Comparison of ENCODE assay signal across 1 cellular context in the genomic region with DNA sequence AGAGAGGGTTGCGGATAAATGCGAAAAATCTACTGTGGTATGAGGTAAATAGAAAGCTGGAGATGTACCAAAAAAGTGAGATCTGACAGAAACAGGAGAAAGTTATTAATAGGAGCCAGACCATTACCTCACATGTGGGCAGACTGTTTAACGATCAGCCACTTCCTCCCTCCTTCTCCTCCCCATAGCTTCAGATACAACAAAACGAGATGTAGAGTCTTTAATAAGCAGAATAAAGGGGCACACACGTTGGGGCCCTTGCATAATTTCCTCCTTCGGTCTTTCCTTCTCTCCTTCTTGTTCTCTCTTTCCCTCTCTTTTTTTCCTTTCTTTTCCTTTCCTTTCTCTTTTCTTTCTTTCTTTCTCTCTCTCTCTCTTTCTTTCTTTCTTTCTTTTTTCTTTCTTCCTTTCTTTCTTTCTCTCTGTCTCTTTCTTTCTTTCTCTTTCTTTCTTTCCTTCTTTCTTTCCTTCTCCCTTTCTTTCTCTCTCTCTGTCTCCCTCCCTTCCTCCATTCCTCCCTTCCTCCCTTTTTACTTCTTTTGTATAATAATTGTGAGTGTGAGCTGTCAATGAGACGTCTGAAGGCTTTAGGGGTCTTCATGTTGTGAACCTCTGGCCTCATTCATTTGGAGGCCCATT.
TF ChIP-seq lines count a peak whose summit lies in the region.

No MANE protein-coding gene starts in this region.

TF ChIP-seq in K562, 482 proteins besides CTCF, POLR2A, EP300 and RAD21 (continued from another document and continues in another):
- TF ChIP-seq, protein P1, sequence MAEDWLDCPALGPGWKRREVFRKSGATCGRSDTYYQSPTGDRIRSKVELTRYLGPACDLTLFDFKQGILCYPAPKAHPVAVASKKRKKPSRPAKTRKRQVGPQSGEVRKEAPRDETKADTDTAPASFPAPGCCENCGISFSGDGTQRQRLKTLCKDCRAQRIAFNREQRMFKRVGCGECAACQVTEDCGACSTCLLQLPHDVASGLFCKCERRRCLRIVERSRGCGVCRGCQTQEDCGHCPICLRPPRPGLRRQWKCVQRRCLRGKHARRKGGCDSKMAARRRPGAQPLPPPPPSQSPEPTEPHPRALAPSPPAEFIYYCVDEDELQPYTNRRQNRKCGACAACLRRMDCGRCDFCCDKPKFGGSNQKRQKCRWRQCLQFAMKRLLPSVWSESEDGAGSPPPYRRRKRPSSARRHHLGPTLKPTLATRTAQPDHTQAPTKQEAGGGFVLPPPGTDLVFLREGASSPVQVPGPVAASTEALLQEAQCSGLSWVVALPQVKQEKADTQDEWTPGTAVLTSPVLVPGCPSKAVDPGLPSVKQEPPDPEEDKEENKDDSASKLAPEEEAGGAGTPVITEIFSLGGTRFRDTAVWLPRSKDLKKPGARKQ (CRISPR knock-in tag; IDR thresholded peaks at IDR 0.05): no peak
- TF ChIP-seq LEF1 (IDR thresholded peaks at IDR 0.05) (no peak), HNRNPUL1 (IDR thresholded peaks at IDR 0.05; ENCODE audit: low read length) (no peak), SMARCA4 (IDR thresholded peaks at IDR 0.05) (peak; percentile 39; the same call in 1 of the 2 replicates), POLR2B (IDR thresholded peaks at IDR 0.05; ENCODE audit: low read depth, partially characterized antibody) (no peak), FOXK1 (CRISPR knock-in tag; IDR thresholded peaks at IDR 0.05; ENCODE audit: borderline replicate concordance) (no peak), ARID1B (IDR thresholded peaks at IDR 0.05) (no peak), KLF1 (tag; IDR thresholded peaks at IDR 0.05) (no peak), ZNF785 (CRISPR knock-in tag; IDR thresholded peaks at IDR 0.05) (no peak), MYBL2 (IDR thresholded peaks at IDR 0.05; ENCODE audit: low read depth) (peak; percentile 27; the same call in 1 of the 2 replicates), MYBL2 (CRISPR knock-in tag; IDR thresholded peaks at IDR 0.05; ENCODE audit: borderline replicate concordance) (no peak), MYNN (IDR thresholded peaks at IDR 0.05) (no peak), MYNN (CRISPR knock-in tag; IDR thresholded peaks at IDR 0.05) (no peak)
- TF ChIP-seq, protein P2, sequence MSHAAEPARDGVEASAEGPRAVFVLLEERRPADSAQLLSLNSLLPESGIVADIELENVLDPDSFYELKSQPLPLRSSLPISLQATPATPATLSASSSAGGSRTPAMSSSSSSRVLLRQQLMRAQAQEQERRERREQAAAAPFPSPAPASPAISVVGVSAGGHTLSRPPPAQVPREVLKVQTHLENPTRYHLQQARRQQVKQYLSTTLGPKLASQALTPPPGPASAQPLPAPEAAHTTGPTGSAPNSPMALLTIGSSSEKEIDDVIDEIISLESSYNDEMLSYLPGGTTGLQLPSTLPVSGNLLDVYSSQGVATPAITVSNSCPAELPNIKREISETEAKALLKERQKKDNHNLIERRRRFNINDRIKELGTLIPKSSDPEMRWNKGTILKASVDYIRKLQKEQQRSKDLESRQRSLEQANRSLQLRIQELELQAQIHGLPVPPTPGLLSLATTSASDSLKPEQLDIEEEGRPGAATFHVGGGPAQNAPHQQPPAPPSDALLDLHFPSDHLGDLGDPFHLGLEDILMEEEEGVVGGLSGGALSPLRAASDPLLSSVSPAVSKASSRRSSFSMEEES (CRISPR knock-in tag; IDR thresholded peaks at IDR 0.05): no peak
- TF ChIP-seq, protein P3, sequence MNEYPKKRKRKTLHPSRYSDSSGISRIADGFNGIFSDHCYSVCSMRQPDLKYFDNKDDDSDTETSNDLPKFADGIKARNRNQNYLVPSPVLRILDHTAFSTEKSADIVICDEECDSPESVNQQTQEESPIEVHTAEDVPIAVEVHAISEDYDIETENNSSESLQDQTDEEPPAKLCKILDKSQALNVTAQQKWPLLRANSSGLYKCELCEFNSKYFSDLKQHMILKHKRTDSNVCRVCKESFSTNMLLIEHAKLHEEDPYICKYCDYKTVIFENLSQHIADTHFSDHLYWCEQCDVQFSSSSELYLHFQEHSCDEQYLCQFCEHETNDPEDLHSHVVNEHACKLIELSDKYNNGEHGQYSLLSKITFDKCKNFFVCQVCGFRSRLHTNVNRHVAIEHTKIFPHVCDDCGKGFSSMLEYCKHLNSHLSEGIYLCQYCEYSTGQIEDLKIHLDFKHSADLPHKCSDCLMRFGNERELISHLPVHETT (CRISPR knock-in tag; conservative IDR thresholded peaks at IDR 0.05 in 1 of 2, IDR thresholded peaks at IDR 0.05 in 1 of 2): no peak
- TF ChIP-seq, protein P4, sequence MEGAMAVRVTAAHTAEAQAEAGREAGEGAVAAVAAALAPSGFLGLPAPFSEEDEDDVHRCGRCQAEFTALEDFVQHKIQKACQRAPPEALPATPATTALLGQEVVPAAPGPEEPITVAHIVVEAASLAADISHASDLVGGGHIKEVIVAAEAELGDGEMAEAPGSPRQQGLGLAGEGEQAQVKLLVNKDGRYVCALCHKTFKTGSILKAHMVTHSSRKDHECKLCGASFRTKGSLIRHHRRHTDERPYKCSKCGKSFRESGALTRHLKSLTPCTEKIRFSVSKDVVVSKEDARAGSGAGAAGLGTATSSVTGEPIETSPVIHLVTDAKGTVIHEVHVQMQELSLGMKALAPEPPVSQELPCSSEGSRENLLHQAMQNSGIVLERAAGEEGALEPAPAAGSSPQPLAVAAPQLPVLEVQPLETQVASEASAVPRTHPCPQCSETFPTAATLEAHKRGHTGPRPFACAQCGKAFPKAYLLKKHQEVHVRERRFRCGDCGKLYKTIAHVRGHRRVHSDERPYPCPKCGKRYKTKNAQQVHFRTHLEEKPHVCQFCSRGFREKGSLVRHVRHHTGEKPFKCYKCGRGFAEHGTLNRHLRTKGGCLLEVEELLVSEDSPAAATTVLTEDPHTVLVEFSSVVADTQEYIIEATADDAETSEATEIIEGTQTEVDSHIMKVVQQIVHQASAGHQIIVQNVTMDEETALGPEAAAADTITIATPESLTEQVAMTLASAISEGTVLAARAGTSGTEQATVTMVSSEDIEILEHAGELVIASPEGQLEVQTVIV (CRISPR knock-in tag; IDR thresholded peaks at IDR 0.05; ENCODE audit: borderline replicate concordance): no peak
- TF ChIP-seq, protein P5, sequence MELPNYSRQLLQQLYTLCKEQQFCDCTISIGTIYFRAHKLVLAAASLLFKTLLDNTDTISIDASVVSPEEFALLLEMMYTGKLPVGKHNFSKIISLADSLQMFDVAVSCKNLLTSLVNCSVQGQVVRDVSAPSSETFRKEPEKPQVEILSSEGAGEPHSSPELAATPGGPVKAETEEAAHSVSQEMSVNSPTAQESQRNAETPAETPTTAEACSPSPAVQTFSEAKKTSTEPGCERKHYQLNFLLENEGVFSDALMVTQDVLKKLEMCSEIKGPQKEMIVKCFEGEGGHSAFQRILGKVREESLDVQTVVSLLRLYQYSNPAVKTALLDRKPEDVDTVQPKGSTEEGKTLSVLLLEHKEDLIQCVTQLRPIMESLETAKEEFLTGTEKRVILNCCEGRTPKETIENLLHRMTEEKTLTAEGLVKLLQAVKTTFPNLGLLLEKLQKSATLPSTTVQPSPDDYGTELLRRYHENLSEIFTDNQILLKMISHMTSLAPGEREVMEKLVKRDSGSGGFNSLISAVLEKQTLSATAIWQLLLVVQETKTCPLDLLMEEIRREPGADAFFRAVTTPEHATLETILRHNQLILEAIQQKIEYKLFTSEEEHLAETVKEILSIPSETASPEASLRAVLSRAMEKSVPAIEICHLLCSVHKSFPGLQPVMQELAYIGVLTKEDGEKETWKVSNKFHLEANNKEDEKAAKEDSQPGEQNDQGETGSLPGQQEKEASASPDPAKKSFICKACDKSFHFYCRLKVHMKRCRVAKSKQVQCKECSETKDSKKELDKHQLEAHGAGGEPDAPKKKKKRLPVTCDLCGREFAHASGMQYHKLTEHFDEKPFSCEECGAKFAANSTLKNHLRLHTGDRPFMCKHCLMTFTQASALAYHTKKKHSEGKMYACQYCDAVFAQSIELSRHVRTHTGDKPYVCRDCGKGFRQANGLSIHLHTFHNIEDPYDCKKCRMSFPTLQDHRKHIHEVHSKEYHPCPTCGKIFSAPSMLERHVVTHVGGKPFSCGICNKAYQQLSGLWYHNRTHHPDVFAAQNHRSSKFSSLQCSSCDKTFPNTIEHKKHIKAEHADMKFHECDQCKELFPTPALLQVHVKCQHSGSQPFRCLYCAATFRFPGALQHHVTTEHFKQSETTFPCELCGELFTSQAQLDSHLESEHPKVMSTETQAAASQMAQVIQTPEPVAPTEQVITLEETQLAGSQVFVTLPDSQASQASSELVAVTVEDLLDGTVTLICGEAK (IDR thresholded peaks at IDR 0.05): no peak
- TF ChIP-seq, protein P5 (CRISPR knock-in tag; IDR thresholded peaks at IDR 0.05): no peak
- TF ChIP-seq, protein P6, sequence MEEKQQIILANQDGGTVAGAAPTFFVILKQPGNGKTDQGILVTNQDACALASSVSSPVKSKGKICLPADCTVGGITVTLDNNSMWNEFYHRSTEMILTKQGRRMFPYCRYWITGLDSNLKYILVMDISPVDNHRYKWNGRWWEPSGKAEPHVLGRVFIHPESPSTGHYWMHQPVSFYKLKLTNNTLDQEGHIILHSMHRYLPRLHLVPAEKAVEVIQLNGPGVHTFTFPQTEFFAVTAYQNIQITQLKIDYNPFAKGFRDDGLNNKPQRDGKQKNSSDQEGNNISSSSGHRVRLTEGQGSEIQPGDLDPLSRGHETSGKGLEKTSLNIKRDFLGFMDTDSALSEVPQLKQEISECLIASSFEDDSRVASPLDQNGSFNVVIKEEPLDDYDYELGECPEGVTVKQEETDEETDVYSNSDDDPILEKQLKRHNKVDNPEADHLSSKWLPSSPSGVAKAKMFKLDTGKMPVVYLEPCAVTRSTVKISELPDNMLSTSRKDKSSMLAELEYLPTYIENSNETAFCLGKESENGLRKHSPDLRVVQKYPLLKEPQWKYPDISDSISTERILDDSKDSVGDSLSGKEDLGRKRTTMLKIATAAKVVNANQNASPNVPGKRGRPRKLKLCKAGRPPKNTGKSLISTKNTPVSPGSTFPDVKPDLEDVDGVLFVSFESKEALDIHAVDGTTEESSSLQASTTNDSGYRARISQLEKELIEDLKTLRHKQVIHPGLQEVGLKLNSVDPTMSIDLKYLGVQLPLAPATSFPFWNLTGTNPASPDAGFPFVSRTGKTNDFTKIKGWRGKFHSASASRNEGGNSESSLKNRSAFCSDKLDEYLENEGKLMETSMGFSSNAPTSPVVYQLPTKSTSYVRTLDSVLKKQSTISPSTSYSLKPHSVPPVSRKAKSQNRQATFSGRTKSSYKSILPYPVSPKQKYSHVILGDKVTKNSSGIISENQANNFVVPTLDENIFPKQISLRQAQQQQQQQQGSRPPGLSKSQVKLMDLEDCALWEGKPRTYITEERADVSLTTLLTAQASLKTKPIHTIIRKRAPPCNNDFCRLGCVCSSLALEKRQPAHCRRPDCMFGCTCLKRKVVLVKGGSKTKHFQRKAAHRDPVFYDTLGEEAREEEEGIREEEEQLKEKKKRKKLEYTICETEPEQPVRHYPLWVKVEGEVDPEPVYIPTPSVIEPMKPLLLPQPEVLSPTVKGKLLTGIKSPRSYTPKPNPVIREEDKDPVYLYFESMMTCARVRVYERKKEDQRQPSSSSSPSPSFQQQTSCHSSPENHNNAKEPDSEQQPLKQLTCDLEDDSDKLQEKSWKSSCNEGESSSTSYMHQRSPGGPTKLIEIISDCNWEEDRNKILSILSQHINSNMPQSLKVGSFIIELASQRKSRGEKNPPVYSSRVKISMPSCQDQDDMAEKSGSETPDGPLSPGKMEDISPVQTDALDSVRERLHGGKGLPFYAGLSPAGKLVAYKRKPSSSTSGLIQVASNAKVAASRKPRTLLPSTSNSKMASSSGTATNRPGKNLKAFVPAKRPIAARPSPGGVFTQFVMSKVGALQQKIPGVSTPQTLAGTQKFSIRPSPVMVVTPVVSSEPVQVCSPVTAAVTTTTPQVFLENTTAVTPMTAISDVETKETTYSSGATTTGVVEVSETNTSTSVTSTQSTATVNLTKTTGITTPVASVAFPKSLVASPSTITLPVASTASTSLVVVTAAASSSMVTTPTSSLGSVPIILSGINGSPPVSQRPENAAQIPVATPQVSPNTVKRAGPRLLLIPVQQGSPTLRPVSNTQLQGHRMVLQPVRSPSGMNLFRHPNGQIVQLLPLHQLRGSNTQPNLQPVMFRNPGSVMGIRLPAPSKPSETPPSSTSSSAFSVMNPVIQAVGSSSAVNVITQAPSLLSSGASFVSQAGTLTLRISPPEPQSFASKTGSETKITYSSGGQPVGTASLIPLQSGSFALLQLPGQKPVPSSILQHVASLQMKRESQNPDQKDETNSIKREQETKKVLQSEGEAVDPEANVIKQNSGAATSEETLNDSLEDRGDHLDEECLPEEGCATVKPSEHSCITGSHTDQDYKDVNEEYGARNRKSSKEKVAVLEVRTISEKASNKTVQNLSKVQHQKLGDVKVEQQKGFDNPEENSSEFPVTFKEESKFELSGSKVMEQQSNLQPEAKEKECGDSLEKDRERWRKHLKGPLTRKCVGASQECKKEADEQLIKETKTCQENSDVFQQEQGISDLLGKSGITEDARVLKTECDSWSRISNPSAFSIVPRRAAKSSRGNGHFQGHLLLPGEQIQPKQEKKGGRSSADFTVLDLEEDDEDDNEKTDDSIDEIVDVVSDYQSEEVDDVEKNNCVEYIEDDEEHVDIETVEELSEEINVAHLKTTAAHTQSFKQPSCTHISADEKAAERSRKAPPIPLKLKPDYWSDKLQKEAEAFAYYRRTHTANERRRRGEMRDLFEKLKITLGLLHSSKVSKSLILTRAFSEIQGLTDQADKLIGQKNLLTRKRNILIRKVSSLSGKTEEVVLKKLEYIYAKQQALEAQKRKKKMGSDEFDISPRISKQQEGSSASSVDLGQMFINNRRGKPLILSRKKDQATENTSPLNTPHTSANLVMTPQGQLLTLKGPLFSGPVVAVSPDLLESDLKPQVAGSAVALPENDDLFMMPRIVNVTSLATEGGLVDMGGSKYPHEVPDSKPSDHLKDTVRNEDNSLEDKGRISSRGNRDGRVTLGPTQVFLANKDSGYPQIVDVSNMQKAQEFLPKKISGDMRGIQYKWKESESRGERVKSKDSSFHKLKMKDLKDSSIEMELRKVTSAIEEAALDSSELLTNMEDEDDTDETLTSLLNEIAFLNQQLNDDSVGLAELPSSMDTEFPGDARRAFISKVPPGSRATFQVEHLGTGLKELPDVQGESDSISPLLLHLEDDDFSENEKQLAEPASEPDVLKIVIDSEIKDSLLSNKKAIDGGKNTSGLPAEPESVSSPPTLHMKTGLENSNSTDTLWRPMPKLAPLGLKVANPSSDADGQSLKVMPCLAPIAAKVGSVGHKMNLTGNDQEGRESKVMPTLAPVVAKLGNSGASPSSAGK (IDR thresholded peaks at IDR 0.05): peak; percentile 23; the same call in 1 of the 2 replicates
